Comparison of ENCODE assay signal across 8 cellular contexts in the genomic region with DNA sequence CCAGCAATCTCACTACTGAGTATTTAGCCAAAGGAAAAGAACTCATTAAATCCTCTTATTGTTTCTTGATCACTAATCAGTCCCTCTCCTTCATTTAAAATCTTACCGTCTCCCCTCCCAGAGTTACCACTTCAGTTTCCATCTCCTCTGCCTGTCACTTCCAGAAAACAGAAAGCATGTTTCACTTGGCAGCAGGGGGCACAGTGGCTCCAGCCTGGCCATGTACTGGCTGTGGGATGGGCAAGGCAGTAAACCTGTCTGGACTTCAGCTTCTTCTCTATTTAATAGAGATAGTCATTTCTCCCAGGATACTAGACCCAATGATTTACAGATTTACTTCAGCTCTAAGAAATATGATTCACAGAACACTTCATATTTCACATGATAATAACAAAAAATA.
DNase-seq lines count a peak whose midpoint lies in the region; ATAC-seq lines count a peak whose summit lies in the region.

No MANE protein-coding gene starts in this region.

- ATAC-seq in HG02678 (IDR thresholded peaks at IDR 0.05; ENCODE audit: unreplicated experiment) (peak; percentile 37), HG02763 (IDR thresholded peaks at IDR 0.05; ENCODE audit: unreplicated experiment) (no peak), GM21390 (IDR thresholded peaks at IDR 0.05; ENCODE audit: unreplicated experiment) (no peak)

- DNase-seq in EL (peak; percentile 34), UCSD-AML1 (lab: John Stamatoyannopoulos, UW; ENCODE audit: unreplicated experiment) (peak; percentile 44), fibroblast of the conjunctiva (ENCODE audit: low read depth) (peak; percentile 31), putamen (ENCODE audit: low spot score) (peak; percentile 7)
- DNase-seq in stimulated activated CD4-positive, alpha-beta T cell treated with anti-CD3 and anti-CD28 coated beads, Interleukin-4, amount 100 ng/mL, for 24 hours = no peak
